12 cellular contexts compared by ENCODE assay signal in genomic region chr5:180084638-180085561, GRCh38. TPM values are rescaled to one million over a fixed set of nuclear protein-coding genes. Genes with fewer than 3 reads are reported as not detected.
DNase-seq lines count a peak whose midpoint lies in the region; ATAC-seq and TF ChIP-seq lines count a peak whose summit lies in the region.
"Had no signal": no experiment of that assay in that cellular context is flagged by ENCODE, and none has a peak within 500 bp of the region (broad histone marks: within the 10 kb centered on the region; RNA-seq: fewer than 3 reads in every experiment).

No MANE protein-coding gene starts in this region.

- H3K4me1 ChIP-seq in right atrium auricular region (no peaks in the 10 kb centered on the region), upper lobe of right lung (no peaks in the 10 kb centered on the region)

- no peaks in the 10 kb centered on the region for H3K36me3 Mint-ChIP-seq in activated naive CD4-positive, alpha-beta T cell treated with anti-CD3 and anti-CD28 coated beads, Interleukin-2, amount 10 ng/mL, durations not matched to agents 7 days and 5 days
- H3K36me3 Mint-ChIP-seq: activated CD4-positive, alpha-beta memory T cell treated with anti-CD3 and anti-CD28 coated beads for 36 hours; stimulated activated naive B cell treated with anti-CD40 and anti-IgM and Interleukin-4, amounts not matched to agents 10 μg/mL and 1 μg/mL and 100 μg/mL, for 72 hours had no signal

- no peak overlapping the region for H3K4me3 Mint-ChIP-seq in activated naive CD4-positive, alpha-beta T cell treated with anti-CD3 and anti-CD28 coated beads, Interleukin-2, amount 10 ng/mL, durations not matched to agents 7 days and 5 days
- H3K4me3 Mint-ChIP-seq: activated CD4-positive, alpha-beta memory T cell treated with anti-CD3 and anti-CD28 coated beads for 36 hours; stimulated activated naive B cell treated with anti-CD40 and anti-IgM and Interleukin-4, amounts not matched to agents 10 μg/mL and 1 μg/mL and 100 μg/mL, for 72 hours had no signal

- H3K9me3 ChIP-seq in right atrium auricular region, result no peaks in the 10 kb centered on the region
- no peaks in the 10 kb centered on the region for H3K9me3 ChIP-seq in upper lobe of right lung

- intact Hi-C loops in Right ventricle myocardium inferior (cut with DNase I), result no loop called here
- intact Hi-C loops in cardiac septum (cut with DNase I), result no loop called here
- intact Hi-C loops in upper lobe of right lung (cut with DNase I), result no loop called here

- no peak for DNase-seq in Right ventricle myocardium inferior (ENCODE audit: missing footprints)
- no peak for DNase-seq in cardiac septum (ENCODE audit: low spot score)
- peak; percentile 18 to 61 for DNase-seq in NOMO-1 (lab: John Stamatoyannopoulos, UW; ENCODE audit: unreplicated experiment in 2 of 2)
- DNase-seq in right atrium auricular region (ENCODE audit: low spot score), result peak; percentile 55
- DNase-seq in upper lobe of right lung, result no peak
- no peak for DNase-seq in AG08395 (ENCODE audit: low spot score)
- no peak for DNase-seq in activated naive CD4-positive, alpha-beta T cell treated with anti-CD3 and anti-CD28 coated beads, Interleukin-2, amount 10 ng/mL, durations not matched to agents 7 days and 5 days
- no peak for DNase-seq in GM20000 (ENCODE audit: low spot score)
- DNase-seq: activated CD4-positive, alpha-beta memory T cell treated with anti-CD3 and anti-CD28 coated beads for 36 hours; NCI-H524 treated with DMSO at 0.1 percent for 48 hours; right cardiac atrium; stimulated activated naive B cell treated with anti-CD40 and anti-IgM and Interleukin-4, amounts not matched to agents 10 μg/mL and 1 μg/mL and 100 μg/mL, for 72 hours had no signal

- H3K4me1 Mint-ChIP-seq in activated naive CD4-positive, alpha-beta T cell treated with anti-CD3 and anti-CD28 coated beads, Interleukin-2, amount 10 ng/mL, durations not matched to agents 7 days and 5 days, result peaks cover 25% of the 10 kb centered on the region

- H3K27me3 ChIP-seq in right atrium auricular region (no peaks in the 10 kb centered on the region), upper lobe of right lung (no peaks in the 10 kb centered on the region)

- H3K27ac ChIP-seq in right atrium auricular region (no peak overlapping the region), upper lobe of right lung (no peak overlapping the region)

- ATAC-seq in Right ventricle myocardium inferior, result peak; percentile 43
- ATAC-seq in upper lobe of right lung, result peak; percentile 78

- no peaks in the 10 kb centered on the region for H3K9me3 Mint-ChIP-seq in activated naive CD4-positive, alpha-beta T cell treated with anti-CD3 and anti-CD28 coated beads, Interleukin-2, amount 10 ng/mL, durations not matched to agents 7 days and 5 days
- H3K9me3 Mint-ChIP-seq: activated CD4-positive, alpha-beta memory T cell treated with anti-CD3 and anti-CD28 coated beads for 36 hours; stimulated activated naive B cell treated with anti-CD40 and anti-IgM and Interleukin-4, amounts not matched to agents 10 μg/mL and 1 μg/mL and 100 μg/mL, for 72 hours had no signal

- H3K27ac Mint-ChIP-seq in activated naive CD4-positive, alpha-beta T cell treated with anti-CD3 and anti-CD28 coated beads, Interleukin-2, amount 10 ng/mL, durations not matched to agents 7 days and 5 days, result no peak overlapping the region
- H3K27ac Mint-ChIP-seq: activated CD4-positive, alpha-beta memory T cell treated with anti-CD3 and anti-CD28 coated beads for 36 hours; stimulated activated naive B cell treated with anti-CD40 and anti-IgM and Interleukin-4, amounts not matched to agents 10 μg/mL and 1 μg/mL and 100 μg/mL, for 72 hours had no signal

- H3K4me3 ChIP-seq in right atrium auricular region (no peak overlapping the region), upper lobe of right lung (no peak overlapping the region)

- CTCF ChIA-PET in activated naive CD4-positive, alpha-beta T cell treated with anti-CD3 and anti-CD28 coated beads, Interleukin-2, amount 10 ng/mL, durations not matched to agents 7 days and 5 days (lab: Charles Lee), result no interaction called here

- no peaks in the 10 kb centered on the region for H3K36me3 ChIP-seq in right atrium auricular region
- H3K36me3 ChIP-seq in upper lobe of right lung, result no peaks in the 10 kb centered on the region

- peaks cover 43% of the 10 kb centered on the region for H3K27me3 Mint-ChIP-seq in activated naive CD4-positive, alpha-beta T cell treated with anti-CD3 and anti-CD28 coated beads, Interleukin-2, amount 10 ng/mL, durations not matched to agents 7 days and 5 days

- TF ChIP-seq CTCF in right atrium auricular region (IDR thresholded peaks at IDR 0.05) (no peak), upper lobe of right lung (IDR thresholded peaks at IDR 0.05) (no peak), GM20000 (IDR thresholded peaks at IDR 0.05; ENCODE audit: extremely low read depth, missing control alignments) (no peak)

RNA-seq across cellular contexts. Expression of gene RNF130, which starts 13.3 kb away (rescaled TPM):
- total RNA-seq in Right ventricle myocardium inferior (51.2 TPM), cardiac septum (33.7 TPM), right atrium auricular region (10 to 100 TPM; 42.9 to 51.3 TPM), upper lobe of right lung (109 TPM)

Comparison
In these comparisons a context has a peak if more than half of its experiments do, and no peak if none do; other contexts are left out.
1. DNase-seq: peak in NOMO-1 (2 of 2) and right atrium auricular region (single experiment); none in Right ventricle myocardium inferior (single experiment), cardiac septum (single experiment), upper lobe of right lung (single experiment), AG08395 (single experiment), activated naive CD4-positive, alpha-beta T cell treated with anti-CD3 and anti-CD28 coated beads, Interleukin-2, amount 10 ng/mL, durations not matched to agents 7 days and 5 days (single experiment) and GM20000 (single experiment).